ENCODE assay signal across 22 cellular contexts in genomic region chr6:115735610-115736009, GRCh38.
DNase-seq lines count a peak whose midpoint lies in the region; TF ChIP-seq lines count a peak whose summit lies in the region.
"Had no signal": no experiment of that assay in that cellular context is flagged by ENCODE, and none has a peak within 500 bp of the region (broad histone marks: within the 10 kb centered on the region; RNA-seq: fewer than 3 reads in every experiment).

No MANE protein-coding gene starts in this region.

- TF ChIP-seq CTCF in WERI-Rb-1 (IDR thresholded peaks at IDR 0.05; ENCODE audit: low read depth, low read length), result no peak

- no peak for DNase-seq in WERI-Rb-1
- DNase-seq in posterior vena cava (ENCODE audit: low spot score), result peak; percentile 58
- no peak for DNase-seq in stimulated activated CD4-positive, alpha-beta T cell treated with anti-CD3 and anti-CD28 coated beads, Interleukin-15, amount 100 ng/mL, for 24 hours
- DNase-seq in AG08395 (ENCODE audit: low spot score), result no peak
- DNase-seq in AML-193 (lab: John Stamatoyannopoulos, UW), result no peak
- DNase-seq: 8988T; ACHN; BE2C; C1 segment of cervical spinal cord; CD4-positive, alpha-beta memory T cell; CD4-positive, CD25-positive, alpha-beta regulatory T cell; CD8-positive, alpha-beta memory T cell; COR-L47; DMS 273 treated with DMSO at 0.1 percent for 48 hours; DMS153; DMS53; DMS79; DND-41; EL; GDM1 had no signal

- no peak overlapping the region for H3K4me3 ChIP-seq in WERI-Rb-1 (ENCODE audit: low read depth, low read length)
- H3K4me3 ChIP-seq: BLaER1, GM12878 had no signal

- H3K9me3 ChIP-seq in WERI-Rb-1 (ENCODE audit: severe bottlenecking), result peaks cover 22% of the 10 kb centered on the region

- intact Hi-C loops in posterior vena cava (cut with DNase I), result no loop called here

- H3K27ac ChIP-seq in WERI-Rb-1, result peak overlapping the region; percentile 74; the same call in 1 of the 2 replicates
- H3K27ac ChIP-seq: BLaER1 had no signal

- no peaks in the 10 kb centered on the region; the same call in 1 of the 2 replicates for H3K36me3 ChIP-seq in WERI-Rb-1
- H3K36me3 ChIP-seq: BE2C, BLaER1 had no signal

- H3K27me3 ChIP-seq in WERI-Rb-1 (ENCODE audit: insufficient read depth, low read depth, severe bottlenecking), result no peaks in the 10 kb centered on the region
- H3K27me3 ChIP-seq: BE2C, BLaER1 had no signal
